ENCODE assay signal across 18 cellular contexts in genomic region chr22:39238124-39238466, GRCh38. TPM values are rescaled to one million over a fixed set of nuclear protein-coding genes. Genes with fewer than 3 reads are reported as not detected.
DNase-seq lines count a peak whose midpoint lies in the region; ATAC-seq and TF ChIP-seq lines count a peak whose summit lies in the region.
"Had no signal": no experiment of that assay in that cellular context is flagged by ENCODE, and none has a peak within 500 bp of the region (broad histone marks: within the 10 kb centered on the region; RNA-seq: fewer than 3 reads in every experiment).

No MANE protein-coding gene starts in this region.

- peaks cover 43% of the 10 kb centered on the region for H3K27me3 Mint-ChIP-seq in endothelial cell (ENCODE audit: unreplicated experiment)
- H3K27me3 Mint-ChIP-seq in activated T-cell treated with anti-CD3 and anti-CD28 coated beads, Interleukin-2, amount 50 U/mL, for 24 hours, result peaks cover 53% of the 10 kb centered on the region

- H3K4me1 Mint-ChIP-seq in endothelial cell (ENCODE audit: unreplicated experiment), result peaks cover 58% of the 10 kb centered on the region
- H3K4me1 Mint-ChIP-seq in activated T-cell treated with anti-CD3 and anti-CD28 coated beads, Interleukin-2, amount 50 U/mL, for 24 hours (ENCODE audit: low read depth), result peaks cover 75% of the 10 kb centered on the region

- H3K9me3 ChIP-seq in right cardiac atrium (ENCODE audit: control insufficient read depth, low read length) (no peaks in the 10 kb centered on the region), psoas muscle (no peaks in the 10 kb centered on the region)

- no peak overlapping the region for H3K27ac Mint-ChIP-seq in endothelial cell (ENCODE audit: unreplicated experiment)
- H3K27ac Mint-ChIP-seq in activated T-cell treated with anti-CD3 and anti-CD28 coated beads, Interleukin-2, amount 50 U/mL, for 24 hours, result no peak overlapping the region

- peaks cover 25% of the 10 kb centered on the region for H3K4me1 ChIP-seq in right cardiac atrium (ENCODE audit: control insufficient read depth, insufficient read depth, low read length)
- peaks cover 89% of the 10 kb centered on the region for H3K4me1 ChIP-seq in psoas muscle

- intact Hi-C loops in right cardiac atrium (cut with DNase I) (loop anchor here in 3 of 4 donors (5.0 to 10.0 kb wide), 3 partner anchors 44 to 63 kb away; no protein-coding TSS in a partner anchor), Right ventricle myocardium superior (cut with DNase I) (loop anchor here (5.0 kb wide), 1 partner anchor 74 kb away; no protein-coding TSS in a partner anchor), psoas muscle (cut with DNase I) (loop anchor here in 1 of 2 donors (5.0 kb wide), 1 partner anchor 74 kb away; no protein-coding TSS in a partner anchor)

- no peaks in the 10 kb centered on the region for H3K9me3 Mint-ChIP-seq in endothelial cell (ENCODE audit: unreplicated experiment)
- H3K9me3 Mint-ChIP-seq in activated T-cell treated with anti-CD3 and anti-CD28 coated beads, Interleukin-2, amount 50 U/mL, for 24 hours, result no peaks in the 10 kb centered on the region
- H3K9me3 Mint-ChIP-seq: activated naive CD8-positive, alpha-beta T cell treated with anti-CD3 and anti-CD28 coated beads, Interleukin-2, amount 50 U/mL, for 24 hours had no signal

- DNase-seq in right cardiac atrium (peak in 1 of 3 donors; percentile 2), Right ventricle myocardium superior (no peak), endothelial cell (ENCODE audit: low spot score) (no peak), psoas muscle (no peak), HUDEP-2 (lab: John Stamatoyannopoulos, UW; ENCODE audit: unreplicated experiment in 76 of 76) (no peak)
- no peak for DNase-seq in activated T-cell treated with anti-CD3 and anti-CD28 coated beads, Interleukin-2, amount 50 U/mL, for 24 hours
- DNase-seq: activated CD8-positive, alpha-beta memory T cell treated with anti-CD3 and anti-CD28 coated beads, Interleukin-2, amount 50 U/mL, for 48 hours; brain microvascular endothelial cell; cortex of kidney; DMS 273 treated with DMSO at 0.1 percent for 48 hours; hippocampal formation; NCI-H2171 treated with DMSO at 0.1 percent for 48 hours; SIG-M5 had no signal

- H3K4me3 Mint-ChIP-seq in endothelial cell (ENCODE audit: unreplicated experiment), result peak overlapping the region; percentile 62
- H3K4me3 Mint-ChIP-seq in activated T-cell treated with anti-CD3 and anti-CD28 coated beads, Interleukin-2, amount 50 U/mL, for 24 hours, result no peak overlapping the region

- H3K4me3 ChIP-seq in right cardiac atrium (ENCODE audit: low read length) (no peak overlapping the region), psoas muscle (peak overlapping the region; percentile 38)
- H3K4me3 ChIP-seq: skin epidermis had no signal

- H3K27me3 ChIP-seq in right cardiac atrium (ENCODE audit: control insufficient read depth, insufficient read depth) (no peaks in the 10 kb centered on the region), psoas muscle (ENCODE audit: insufficient read depth in 3 of 3, low read length in 2 of 3) (no peaks in the 10 kb centered on the region)

- peak overlapping the region; percentile 97 for H3K27ac ChIP-seq in right cardiac atrium (ENCODE audit: low read length)
- peak overlapping the region; percentile 87 for H3K27ac ChIP-seq in psoas muscle
- H3K27ac ChIP-seq: brain microvascular endothelial cell, parathyroid adenoma had no signal

- H3K36me3 ChIP-seq in psoas muscle (ENCODE audit: insufficient read depth in 1 of 2, low read depth in 1 of 2), result no peaks in the 10 kb centered on the region
- H3K36me3 ChIP-seq: brain microvascular endothelial cell had no signal

- no peak for TF ChIP-seq CTCF in endothelial cell (IDR thresholded peaks at IDR 0.05; ENCODE audit: unreplicated experiment)
- no peak for TF ChIP-seq CTCF in psoas muscle (IDR thresholded peaks at IDR 0.05)

- H3K36me3 Mint-ChIP-seq in endothelial cell (ENCODE audit: low read depth, unreplicated experiment), result peaks cover 25% of the 10 kb centered on the region
- no peaks in the 10 kb centered on the region for H3K36me3 Mint-ChIP-seq in activated T-cell treated with anti-CD3 and anti-CD28 coated beads, Interleukin-2, amount 50 U/mL, for 24 hours (ENCODE audit: low read depth)

- ATAC-seq in right cardiac atrium, result no peak
- no peak for ATAC-seq in Right ventricle myocardium superior (ENCODE audit: poor library complexity)
- ATAC-seq in psoas muscle, result no peak
- ATAC-seq in HG03432 (IDR thresholded peaks at IDR 0.05; ENCODE audit: unreplicated experiment), result no peak
- no peak for ATAC-seq in HG03520 (IDR thresholded peaks at IDR 0.05; ENCODE audit: unreplicated experiment)

- 65% methylated on average over 4 of the region's 4 CpGs for whole genome bisulfite sequencing in right cardiac atrium
- WGBS in psoas muscle, 3 donors, result 55 to 60% (median 57%) methylated on average over 4 of the region's 4 CpGs

RNA-seq across cellular contexts. Expression of gene PDGFB, which starts 6.7 kb away (rescaled TPM):
- total RNA-seq in right cardiac atrium, result 10 to 100 TPM in 3 of 4 donors, 1 to 10 TPM in 1; 9.3 to 82.1 (median 20.6) TPM
- polyA plus RNA-seq in right cardiac atrium, result 15.4 TPM
- total RNA-seq in Right ventricle myocardium superior, result 16.2 TPM
- total RNA-seq in endothelial cell (ENCODE audit: unreplicated experiment), result 53.4 TPM
- 10 to 100 TPM in 3 of 4 donors, 1 to 10 TPM in 1; 7.5 to 16.4 (median 14.0) TPM for total RNA-seq in psoas muscle
- polyA plus RNA-seq in psoas muscle, result 10 to 100 TPM in 1 of 3 donors, 1 to 10 TPM in 2; 5.2 to 10.1 (median 5.8) TPM
